Comparison of ENCODE assay signal across 28 cellular contexts in the genomic region with DNA sequence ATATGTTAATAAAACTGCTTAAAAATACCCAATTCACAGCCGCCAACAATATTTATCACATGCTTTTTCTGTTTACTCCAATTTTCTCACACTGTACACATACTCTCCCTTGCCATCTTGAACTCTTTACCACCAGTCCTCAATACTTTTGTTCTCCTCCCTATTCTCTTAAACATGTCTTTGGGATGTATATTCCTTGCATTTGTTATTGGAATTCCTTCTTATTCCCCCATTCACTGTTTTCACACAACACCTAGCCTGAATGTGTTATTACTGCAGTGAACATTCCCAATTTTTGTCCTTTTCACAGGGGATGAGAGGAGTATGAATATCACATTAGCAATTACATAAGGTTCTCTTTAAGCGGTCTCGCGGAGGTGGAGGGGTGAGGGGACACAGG.
"Had no signal": no experiment of that assay in that cellular context is flagged by ENCODE, and none has a peak within 500 bp of the region (broad histone marks: within the 10 kb centered on the region; RNA-seq: fewer than 3 reads in every experiment).

No MANE protein-coding gene starts in this region.

- H3K36me3 Mint-ChIP-seq: natural killer cell had no signal

- H3K4me1 ChIP-seq: lower lobe of right lung, spleen, tibial nerve, uterus had no signal

- H3K9me3 ChIP-seq: left lung, lower lobe of right lung, ovary, spleen, tibial nerve, uterus had no signal

- H3K27me3 Mint-ChIP-seq: naive B cell; progenitor cell of endocrine pancreas; stimulated activated memory B cell treated with anti-CD40 and anti-IgM and Interleukin-4, amounts not matched to agents 10 μg/mL and 1 μg/mL and 100 μg/mL, for 72 hours; stimulated activated naive CD8-positive, alpha-beta T cell treated with anti-CD3 and anti-CD28 coated beads, Interleukin-15, amount 100 ng/mL, for 72 hours; type B pancreatic cell had no signal

- H3K4me1 Mint-ChIP-seq: mesothelial cell of epicardium, nephron progenitor cell had no signal

- H3K27ac ChIP-seq: left lung, lower lobe of right lung, ovary, spleen, tibial nerve, uterus had no signal

- H3K27me3 ChIP-seq: left lung, ovary, spleen, tibial nerve, uterus had no signal

- H3K36me3 ChIP-seq: ovary, uterus had no signal

- H3K4me3 Mint-ChIP-seq: immature natural killer cell; mesothelial cell of epicardium; naive B cell; natural killer cell; nephron progenitor cell; stimulated activated memory B cell treated with anti-CD40 and anti-IgM and Interleukin-4, amounts not matched to agents 10 μg/mL and 1 μg/mL and 100 μg/mL, for 72 hours; stimulated activated naive CD8-positive, alpha-beta T cell treated with anti-CD3 and anti-CD28 coated beads, Interleukin-15, amount 100 ng/mL, for 72 hours; type B pancreatic cell had no signal

- ATAC-seq: left colon; left lung; lower lobe of right lung; natural killer cell; right cardiac atrium; sciatic nerve; stimulated activated memory B cell treated with anti-CD40 and anti-IgM and Interleukin-4, amounts not matched to agents 10 μg/mL and 1 μg/mL and 100 μg/mL, for 72 hours; stimulated activated naive CD8-positive, alpha-beta T cell treated with anti-CD3 and anti-CD28 coated beads, Interleukin-15, amount 100 ng/mL, for 72 hours had no signal

- H3K27ac Mint-ChIP-seq: mesothelial cell of epicardium; nephron progenitor cell; progenitor cell of endocrine pancreas; stimulated activated memory B cell treated with anti-CD40 and anti-IgM and Interleukin-4, amounts not matched to agents 10 μg/mL and 1 μg/mL and 100 μg/mL, for 72 hours; stimulated activated naive CD8-positive, alpha-beta T cell treated with anti-CD3 and anti-CD28 coated beads, Interleukin-15, amount 100 ng/mL, for 72 hours; type B pancreatic cell had no signal

- DNase-seq: hypothalamus; immature natural killer cell; kidney; left colon; left lung; lower lobe of right lung; mammary epithelial cell; mesendoderm; naive B cell; natural killer cell; nephron progenitor cell; ovary; retina; right cardiac atrium; small intestine; spleen; stimulated activated CD4-positive, alpha-beta T cell treated with anti-CD3 and anti-CD28 coated beads, Interleukin-4, amount 100 ng/mL, for 4 hours; stimulated activated CD8-positive, alpha-beta memory T cell treated with anti-CD3 and anti-CD28 coated beads, Interleukin-4, amount 100 ng/mL, for 48 hours; stimulated activated naive CD4-positive, alpha-beta T cell treated with Interleukin-2 at 50 U/mL for 16 hours; stimulated activated naive CD8-positive, alpha-beta T cell treated with anti-CD3 and anti-CD28 coated beads, Interleukin-15, amount 100 ng/mL, for 72 hours; substantia nigra; uterus had no signal

- H3K4me3 ChIP-seq: left lung, lower lobe of right lung, ovary, spleen, tibial nerve, uterus had no signal

- H3K9me3 Mint-ChIP-seq: immature natural killer cell; natural killer cell; stimulated activated memory B cell treated with anti-CD40 and anti-IgM and Interleukin-4, amounts not matched to agents 10 μg/mL and 1 μg/mL and 100 μg/mL, for 72 hours; stimulated activated naive CD8-positive, alpha-beta T cell treated with anti-CD3 and anti-CD28 coated beads, Interleukin-15, amount 100 ng/mL, for 72 hours had no signal
